ENCODE assay signal across 9 cellular contexts in genomic region chr15:70281811-70282307, GRCh38.
DNase-seq lines count a peak whose midpoint lies in the region; ATAC-seq and TF ChIP-seq lines count a peak whose summit lies in the region.
"Had no signal": no experiment of that assay in that cellular context is flagged by ENCODE, and none has a peak within 500 bp of the region (broad histone marks: within the 10 kb centered on the region; RNA-seq: fewer than 3 reads in every experiment).

No MANE protein-coding gene starts in this region.

- no peaks in the 10 kb centered on the region for H3K9me3 ChIP-seq in SJSA1 (replicated peaks)
- H3K9me3 ChIP-seq in heart right ventricle, result no peaks in the 10 kb centered on the region
- no peaks in the 10 kb centered on the region for H3K9me3 ChIP-seq in prostate gland
- H3K9me3 ChIP-seq in WERI-Rb-1 (ENCODE audit: severe bottlenecking), result no peaks in the 10 kb centered on the region
- no peaks in the 10 kb centered on the region for H3K9me3 ChIP-seq in neural progenitor cell (ENCODE audit: low read depth)

- H3K79me2 ChIP-seq in neural progenitor cell (ENCODE audit: low read depth), result no peaks in the 10 kb centered on the region

- H3K9ac ChIP-seq in neural progenitor cell, result no peak overlapping the region

- no peak overlapping the region for H2AFZ ChIP-seq in neural progenitor cell (replicated peaks)

- no peak overlapping the region for H3K4me3 ChIP-seq in SJSA1
- no peak overlapping the region for H3K4me3 ChIP-seq in heart right ventricle
- H3K4me3 ChIP-seq in prostate gland, result no peak overlapping the region
- no peak overlapping the region for H3K4me3 ChIP-seq in WERI-Rb-1 (ENCODE audit: low read depth, low read length)
- H3K4me3 ChIP-seq in neural progenitor cell, result no peak overlapping the region

- H3K27me3 Mint-ChIP-seq in neural progenitor cell (ENCODE audit: insufficient read depth, low read depth), result peaks cover 2% of the 10 kb centered on the region

- H3K36me3 ChIP-seq in SJSA1 (no peaks in the 10 kb centered on the region), heart right ventricle (no peaks in the 10 kb centered on the region), prostate gland (no peaks in the 10 kb centered on the region), WERI-Rb-1 (no peaks in the 10 kb centered on the region), neural progenitor cell (no peaks in the 10 kb centered on the region)

- TF ChIP-seq CTCF in heart right ventricle (IDR thresholded peaks at IDR 0.05), result no peak
- TF ChIP-seq CTCF in prostate gland (IDR thresholded peaks at IDR 0.05), result no peak
- TF ChIP-seq CTCF in WERI-Rb-1 (IDR thresholded peaks at IDR 0.05; ENCODE audit: low read depth, low read length), result no peak
- no peak for TF ChIP-seq CTCF in neural progenitor cell (IDR thresholded peaks at IDR 0.05)

- no peaks in the 10 kb centered on the region for H3K27me3 ChIP-seq in SJSA1 (replicated peaks)
- no peaks in the 10 kb centered on the region for H3K27me3 ChIP-seq in heart right ventricle
- no peaks in the 10 kb centered on the region for H3K27me3 ChIP-seq in prostate gland (replicated peaks; ENCODE audit: insufficient read depth)
- H3K27me3 ChIP-seq in WERI-Rb-1 (ENCODE audit: insufficient read depth, low read depth, severe bottlenecking), result no peaks in the 10 kb centered on the region
- no peaks in the 10 kb centered on the region for H3K27me3 ChIP-seq in neural progenitor cell

- intact Hi-C loops in heart right ventricle (cut with DNase I) (loop anchor here in 1 of 10 donors (10.0 kb wide), 1 partner anchor 117 kb away; no protein-coding TSS in a partner anchor), prostate gland (cut with DNase I) (no loop called here)

- H3K4me1 Mint-ChIP-seq in neural progenitor cell, result peaks cover 15% of the 10 kb centered on the region

- no peak overlapping the region for H3K27ac ChIP-seq in SJSA1
- no peak overlapping the region for H3K27ac ChIP-seq in heart right ventricle
- no peak overlapping the region for H3K27ac ChIP-seq in prostate gland
- no peak overlapping the region for H3K27ac ChIP-seq in WERI-Rb-1
- H3K27ac ChIP-seq in neural progenitor cell, result no peak overlapping the region

- no peak overlapping the region for H3K4me3 Mint-ChIP-seq in neural progenitor cell

- DNase-seq in AG20443 (ENCODE audit: low spot score), result peak; percentile 80
- DNase-seq in SJSA1 (ENCODE audit: low read depth in 1 of 2, low spot score in 2 of 2), result peak; percentile 5 to 12
- no peak for DNase-seq in heart right ventricle
- no peak for DNase-seq in prostate gland (ENCODE audit: low spot score)
- no peak for DNase-seq in WERI-Rb-1
- no peak for DNase-seq in neural progenitor cell (ENCODE audit: low spot score)
- DNase-seq in NAMALWA (ENCODE audit: low spot score), result no peak
- DNase-seq: posterior cingulate gyrus had no signal

- no peaks in the 10 kb centered on the region for H3K9me3 Mint-ChIP-seq in neural progenitor cell

- H3K4me1 ChIP-seq in SJSA1 (replicated peaks) (no peaks in the 10 kb centered on the region; the same call in 1 of the 2 replicates), heart right ventricle (peaks cover 0 to 11% (median 4%) of the 10 kb centered on the region in 9 donors), prostate gland (replicated peaks) (no peaks in the 10 kb centered on the region), neural progenitor cell (peaks cover 7% of the 10 kb centered on the region)

- H3K27ac Mint-ChIP-seq in neural progenitor cell, result no peak overlapping the region

- H3K36me3 Mint-ChIP-seq in neural progenitor cell, result no peaks in the 10 kb centered on the region

- 58 to 63% methylated on average over 4 of the region's 4 CpGs for WGBS in heart right ventricle, 2 donors
- 55% methylated on average over 4 of the region's 4 CpGs for WGBS in prostate gland

- H3F3A ChIP-seq in neural progenitor cell (ENCODE audit: low read depth), result no peaks in the 10 kb centered on the region

- H3K4me2 ChIP-seq in neural progenitor cell, result no peak overlapping the region

- H4K20me1 ChIP-seq in neural progenitor cell (ENCODE audit: low read depth), result no peaks in the 10 kb centered on the region

- peak; percentile 48 for ATAC-seq in GM19023 (IDR thresholded peaks at IDR 0.05; ENCODE audit: unreplicated experiment)
- peak in 5 of 8 donors; percentile 33 to 79 (median 40) for ATAC-seq in heart right ventricle

- no peak for TF ChIP-seq POLR2A in prostate gland (IDR thresholded peaks at IDR 0.05)

Comparison
In these comparisons a context has a peak if more than half of its experiments do, and no peak if none do; other contexts are left out.
1. DNase-seq: peak in AG20443 (single experiment) and SJSA1 (2 of 2); none in heart right ventricle (0 of 2), prostate gland (single experiment), WERI-Rb-1 (single experiment), neural progenitor cell (single experiment) and NAMALWA (single experiment).